ENCODE assay signal across 13 cellular contexts in the genomic region with DNA sequence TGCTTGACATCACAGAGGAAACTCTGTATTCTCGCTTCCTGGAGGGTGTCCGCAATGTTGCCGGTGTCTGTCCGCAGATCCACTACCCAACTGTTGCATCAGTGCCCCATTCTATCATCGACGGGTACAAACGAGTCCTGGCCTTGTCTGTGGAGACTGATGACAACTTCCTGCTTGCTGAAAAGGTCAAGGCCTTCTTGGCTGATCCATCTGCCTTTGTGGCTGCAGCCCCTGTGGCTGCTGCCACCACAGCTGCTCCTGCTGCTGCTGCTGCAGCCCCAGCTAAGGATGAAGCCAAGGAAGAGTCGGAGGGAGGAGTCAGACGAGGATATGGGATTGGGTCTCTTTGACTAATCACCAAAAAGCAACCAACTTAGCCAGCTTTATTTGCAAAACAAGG.
"Had no signal": no experiment of that assay in that cellular context is flagged by ENCODE, and none has a peak within 500 bp of the region (broad histone marks: within the 10 kb centered on the region; RNA-seq: fewer than 3 reads in every experiment).

No MANE protein-coding gene starts in this region.

- ATAC-seq: gastroesophageal sphincter; stimulated activated naive CD8-positive, alpha-beta T cell treated with anti-CD3 and anti-CD28 coated beads, Interleukin-15, Interleukin-2, amounts not matched to agents 100 U/mL and 50 U/mL, for 24 hours; upper lobe of right lung had no signal

- H3K4me3 ChIP-seq: gastroesophageal sphincter, ovary, upper lobe of right lung had no signal

- H3K27me3 ChIP-seq: ovary had no signal

- H3K4me3 Mint-ChIP-seq: neural crest cell had no signal

- H3K36me3 ChIP-seq: gastroesophageal sphincter, ovary, upper lobe of right lung had no signal

- H3K9me3 ChIP-seq: gastroesophageal sphincter, ovary, upper lobe of right lung had no signal

- H3K27ac ChIP-seq: gastroesophageal sphincter, ovary, upper lobe of right lung had no signal

- H3K9me3 Mint-ChIP-seq: neural crest cell had no signal

- DNase-seq: activated naive CD4-positive, alpha-beta T cell treated with anti-CD3 and anti-CD28 coated beads, Interleukin-2, amount 50 U/mL, for 16 hours; activated T-cell treated with anti-CD3 and anti-CD28 coated beads, Interleukin-2, amount 50 U/mL, for 1 hour; cortex of kidney; effector CD8-positive, alpha-beta T cell; left ventricle myocardium superior; mesenchymal stem cell; ovary; stimulated activated CD4-positive, alpha-beta T cell treated with anti-CD3 and anti-CD28 coated beads, Interleukin-4, amount 100 ng/mL, for 1 hour; stimulated activated CD8-positive, alpha-beta memory T cell treated with anti-CD3 and anti-CD28 coated beads, Interleukin-4, amount 100 ng/mL, for 48 hours; stimulated activated naive CD8-positive, alpha-beta T cell treated with anti-CD3 and anti-CD28 coated beads, Interleukin-15, Interleukin-2, amounts not matched to agents 100 U/mL and 50 U/mL, for 24 hours; upper lobe of right lung had no signal
